33 cellular contexts compared by ENCODE assay signal in genomic region chr11:69726481-69726880, GRCh38. TPM values are rescaled to one million over a fixed set of nuclear protein-coding genes. Genes with fewer than 3 reads are reported as not detected.
"Had no signal": no experiment of that assay in that cellular context is flagged by ENCODE, and none has a peak within 500 bp of the region (broad histone marks: within the 10 kb centered on the region; RNA-seq: fewer than 3 reads in every experiment).

No MANE protein-coding gene starts in this region.

- H3K4me1 Mint-ChIP-seq: activated B cell treated with CpG ODN at 0.5 μM for 24 hours; activated CD4-positive, alpha-beta T cell treated with anti-CD3 and anti-CD28 coated beads, Interleukin-2, amount 10 ng/mL, durations not matched to agents 24 days and 14 days; activated T-helper 17 cell treated with anti-CD3 and anti-CD28 coated beads, Interleukin-2, amount 50 U/mL, for 72 hours had no signal

- H3K9me3 Mint-ChIP-seq: activated B cell treated with CpG ODN at 0.5 μM for 24 hours; activated CD4-positive, alpha-beta T cell treated with anti-CD3 and anti-CD28 coated beads, Interleukin-2, amount 10 ng/mL, durations not matched to agents 24 days and 14 days; activated naive CD4-positive, alpha-beta T cell treated with anti-CD3 and anti-CD28 coated beads for 36 hours; activated T-helper 17 cell treated with anti-CD3 and anti-CD28 coated beads, Interleukin-2, amount 50 U/mL, for 72 hours; T-helper 1 cell treated with Interleukin-12 subunit alpha and Interleukin-12 subunit beta and Interleukin-4 antibody, amounts not matched to agents 30 μg/mL and 1 μg/mL, for 36 hours had no signal

- H3K36me3 Mint-ChIP-seq: activated naive CD8-positive, alpha-beta T cell had no signal

- H3K4me3 ChIP-seq: breast epithelium, SJSA1 had no signal

- H3K4me1 ChIP-seq: breast epithelium had no signal

- ATAC-seq: activated T-helper 17 cell treated with anti-CD3 and anti-CD28 coated beads, Interleukin-2, amount 50 U/mL, for 72 hours; Panc1; SK-N-SH treated with all-trans-retinoic acid at 6 μM for 48 hours had no signal

- H3K27ac ChIP-seq: breast epithelium, KMS-11, SJSA1 had no signal

- H3K27ac Mint-ChIP-seq: activated B cell treated with CpG ODN at 0.5 μM for 24 hours; activated CD4-positive, alpha-beta T cell treated with anti-CD3 and anti-CD28 coated beads, Interleukin-2, amount 10 ng/mL, durations not matched to agents 24 days and 14 days; activated naive CD4-positive, alpha-beta T cell treated with anti-CD3 and anti-CD28 coated beads for 36 hours; activated naive CD8-positive, alpha-beta T cell; activated T-helper 17 cell treated with anti-CD3 and anti-CD28 coated beads, Interleukin-2, amount 50 U/mL, for 72 hours; T-helper 1 cell treated with Interleukin-12 subunit alpha and Interleukin-12 subunit beta and Interleukin-4 antibody, amounts not matched to agents 30 μg/mL and 1 μg/mL, for 36 hours had no signal

- DNase-seq: activated B cell treated with CpG ODN at 0.5 μM for 24 hours; activated CD4-positive, alpha-beta T cell treated with anti-CD3 and anti-CD28 coated beads for 1 hour; activated CD4-positive, alpha-beta T cell treated with anti-CD3 and anti-CD28 coated beads, Interleukin-2, amount 10 ng/mL, durations not matched to agents 24 days and 14 days; activated CD4-positive, alpha-beta T cell treated with anti-CD3 and anti-CD28 coated beads, Interleukin-2, amount 50 U/mL, for 48 hours; activated CD8-positive, alpha-beta memory T cell treated with anti-CD3 and anti-CD28 coated beads for 24 hours; activated gamma-delta T cell; activated naive CD4-positive, alpha-beta T cell treated with anti-CD3 and anti-CD28 coated beads for 36 hours; activated T-cell treated with anti-CD3 and anti-CD28 coated beads, Interleukin-2, amount 50 U/mL, for 48 hours; caudate nucleus; NCI-H1092; NCI-H1417 treated with DMSO at 0.1 percent for 48 hours; NCI-H1694; NCI-H2029; NCI-H2107; NCI-H345; NCI-H510A; NCI-H526 treated with DMSO at 0.1 percent for 48 hours; NCI-H82; OCI-M1; RPMI8226; SHP77; SW 1271 had no signal

- H3K4me3 Mint-ChIP-seq: activated B cell treated with CpG ODN at 0.5 μM for 24 hours; activated CD4-positive, alpha-beta T cell treated with anti-CD3 and anti-CD28 coated beads, Interleukin-2, amount 10 ng/mL, durations not matched to agents 24 days and 14 days; activated naive CD4-positive, alpha-beta T cell treated with anti-CD3 and anti-CD28 coated beads for 36 hours; activated naive CD8-positive, alpha-beta T cell; activated T-helper 17 cell treated with anti-CD3 and anti-CD28 coated beads, Interleukin-2, amount 50 U/mL, for 72 hours; T-helper 1 cell treated with Interleukin-12 subunit alpha and Interleukin-12 subunit beta and Interleukin-4 antibody, amounts not matched to agents 30 μg/mL and 1 μg/mL, for 36 hours had no signal

- H3K9ac ChIP-seq: KMS-11 had no signal

- H3K36me3 ChIP-seq: breast epithelium, SJSA1 had no signal

- H3K9me3 ChIP-seq: breast epithelium, SJSA1 had no signal

RNA-seq across cellular contexts. Expression of gene FGF19, which starts 22.7 kb away (rescaled TPM):
- total RNA-seq: activated B cell treated with CpG ODN at 0.5 μM for 24 hours; activated CD4-positive, alpha-beta T cell treated with anti-CD3 and anti-CD28 coated beads, Interleukin-2, amount 10 ng/mL, durations not matched to agents 24 days and 14 days; activated T-helper 17 cell treated with anti-CD3 and anti-CD28 coated beads, Interleukin-2, amount 50 U/mL, for 72 hours; breast epithelium; MCF 10A had no signal
- polyA plus RNA-seq: adipose tissue had no signal

RNA-seq across cellular contexts. Expression of gene FGF4, which starts 48.7 kb away (rescaled TPM):
- total RNA-seq: activated B cell treated with CpG ODN at 0.5 μM for 24 hours; activated CD4-positive, alpha-beta T cell treated with anti-CD3 and anti-CD28 coated beads, Interleukin-2, amount 10 ng/mL, durations not matched to agents 24 days and 14 days; activated naive CD4-positive, alpha-beta T cell treated with anti-CD3 and anti-CD28 coated beads for 36 hours; activated T-helper 17 cell treated with anti-CD3 and anti-CD28 coated beads, Interleukin-2, amount 50 U/mL, for 72 hours; breast epithelium; cerebellum; MCF 10A; SJSA1 had no signal
- polyA plus RNA-seq: adipose tissue had no signal
